13 cellular contexts compared by ENCODE assay signal in the genomic region with DNA sequence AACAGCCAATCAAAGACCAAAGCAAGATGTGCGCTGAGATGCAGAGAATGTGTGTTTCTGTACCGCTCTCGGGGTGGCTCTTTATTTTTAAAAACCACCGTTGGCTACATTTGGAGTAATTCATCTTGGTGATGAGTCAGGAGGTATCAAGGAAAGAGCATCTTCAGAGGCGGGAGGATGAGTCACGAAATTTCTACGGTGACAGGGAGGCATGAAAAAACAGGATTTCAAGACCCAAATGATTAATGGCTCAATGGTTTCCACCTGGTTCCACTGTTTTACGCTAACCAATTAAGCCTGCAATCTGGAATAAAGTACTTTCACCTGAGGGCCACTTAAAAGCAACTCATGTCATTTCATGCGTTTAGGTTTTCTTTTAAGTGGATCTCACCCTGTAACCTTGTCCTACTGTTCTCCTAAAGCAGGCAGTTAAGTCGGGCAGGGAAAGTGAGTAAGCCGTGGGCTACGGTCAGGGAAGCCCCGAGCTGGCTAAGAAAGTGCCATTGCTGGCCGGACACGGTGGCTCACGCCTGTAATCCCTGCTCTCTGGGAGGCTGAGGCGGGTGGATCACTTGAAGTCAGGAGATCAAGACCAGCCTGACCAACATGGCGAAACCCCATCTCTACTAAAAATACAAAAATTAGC.
DNase-seq lines count a peak whose midpoint lies in the region; ATAC-seq and TF ChIP-seq lines count a peak whose summit lies in the region.
"Had no signal": no experiment of that assay in that cellular context is flagged by ENCODE, and none has a peak within 500 bp of the region (broad histone marks: within the 10 kb centered on the region; RNA-seq: fewer than 3 reads in every experiment).

No MANE protein-coding gene starts in this region.

- H2AFZ ChIP-seq in PC-9 = no peak overlapping the region

- H3F3A ChIP-seq in PC-9 (ENCODE audit: insufficient read depth, low read depth) = peaks cover 19% of the 10 kb centered on the region

- no peak overlapping the region for H3K27ac ChIP-seq in PC-9
- H3K27ac ChIP-seq: SJCRH30 had no signal

- no peaks in the 10 kb centered on the region for H3K36me3 Mint-ChIP-seq in HFFc6 (ENCODE audit: low read depth)
- H3K36me3 Mint-ChIP-seq: memory B cell had no signal

- H3K27me3 Mint-ChIP-seq in HFFc6 (ENCODE audit: insufficient read depth) = peaks cover 12% of the 10 kb centered on the region

- ATAC-seq in HG03108 (IDR thresholded peaks at IDR 0.05; ENCODE audit: unreplicated experiment) = no peak
- no peak for ATAC-seq in HG03378 (IDR thresholded peaks at IDR 0.05; ENCODE audit: unreplicated experiment)

- no peaks in the 10 kb centered on the region for H3K9me3 ChIP-seq in PC-9 (ENCODE audit: insufficient read depth, low read depth)
- H3K9me3 ChIP-seq: SJCRH30 had no signal

- H3K27ac Mint-ChIP-seq in HFFc6 = peak overlapping the region; percentile 63
- H3K27ac Mint-ChIP-seq: memory B cell had no signal

- no peaks in the 10 kb centered on the region for H3K27me3 ChIP-seq in PC-9 (ENCODE audit: insufficient read depth, low read depth)

- CTCF ChIA-PET in PC-9 (lab: Charles Lee) = no interaction called here

- no peak for TF ChIP-seq CTCF in HFFc6 (IDR thresholded peaks at IDR 0.05)
- no peak for TF ChIP-seq CTCF in PC-9 (conservative IDR thresholded peaks at IDR 0.05)
- no peak for TF ChIP-seq CTCF in fibroblast of pulmonary artery (IDR thresholded peaks at IDR 0.05; ENCODE audit: low read length, missing control alignments)

- H3K9me3 Mint-ChIP-seq in HFFc6 = no peaks in the 10 kb centered on the region
- H3K9me3 Mint-ChIP-seq: memory B cell had no signal

- no peak overlapping the region for H3K4me2 ChIP-seq in PC-9

- H3K4me3 ChIP-seq in PC-9 (no peak overlapping the region), fibroblast of pulmonary artery (replicated peaks; ENCODE audit: low read depth, low read length) (no peak overlapping the region)
- H3K4me3 ChIP-seq: SJCRH30 had no signal

- H3K4me1 ChIP-seq in PC-9 (replicated peaks; ENCODE audit: insufficient read depth) = peaks cover 8% of the 10 kb centered on the region
- H3K4me1 ChIP-seq: SJCRH30 had no signal

- DNase-seq in AG08396 (ENCODE audit: low spot score) (peak; percentile 38), HFFc6 (peak; percentile 85), PC-9 (peak in 1 of 2 experiments; percentile 56), fibroblast of pulmonary artery (ENCODE audit: low read depth) (peak; percentile 9), AML-193 (lab: John Stamatoyannopoulos, UW) (no peak), G401 (ENCODE audit: low spot score) (no peak)
- DNase-seq: COR-L47, foreskin melanocyte, NCI-H1694, SJCRH30 had no signal

- no peaks in the 10 kb centered on the region for H3K9me2 ChIP-seq in PC-9 (ENCODE audit: insufficient read depth)

- 0 out of 2 replicates have a peak, but pooled peaks cover 11% of the 10 kb centered on the region for H3K79me2 ChIP-seq in PC-9 (ENCODE audit: low read depth)

- H3K36me3 ChIP-seq in PC-9 (ENCODE audit: low read depth) = no peaks in the 10 kb centered on the region
- H3K36me3 ChIP-seq: SJCRH30 had no signal

- intact Hi-C loops in PC-9 (cut with micrococcal nuclease; ENCODE audit: unreplicated experiment) = no loop called here

- TSS peak; percentile 23 for BruUV-seq in PC-9 (replicated peaks; lab: Mats Ljungman, UMichigan)

- POLR2A ChIA-PET in PC-9 (lab: Charles Lee; ENCODE audit: unreplicated experiment) = no interaction called here

- in situ Hi-C loops in G401 (cut with HindIII; ENCODE audit: low sequenced_read_pairs) = no loop called here

- peaks cover 17% of the 10 kb centered on the region for H3K4me1 Mint-ChIP-seq in HFFc6 (ENCODE audit: low read depth)

- no peak overlapping the region; the same call in 1 of the 2 replicates for H3K4me3 Mint-ChIP-seq in HFFc6
- H3K4me3 Mint-ChIP-seq: memory B cell had no signal

- no peaks in the 10 kb centered on the region for H4K20me1 ChIP-seq in PC-9 (ENCODE audit: insufficient read depth)

Comparison
In these comparisons a context has a peak if more than half of its experiments do, and no peak if none do; other contexts are left out.
1. DNase-seq: peak in AG08396 (single experiment), HFFc6 (single experiment) and fibroblast of pulmonary artery (single experiment); none in AML-193 (0 of 2) and G401 (single experiment).